Comparison of ENCODE assay signal across 8 cellular contexts in genomic region chr14:64971452-64971889, GRCh38. TPM values are rescaled to one million over a fixed set of nuclear protein-coding genes. Genes with fewer than 3 reads are reported as not detected.
DNase-seq lines count a peak whose midpoint lies in the region; ATAC-seq, FAIRE-seq and TF ChIP-seq lines count a peak whose summit lies in the region.

No MANE protein-coding gene starts in this region.

- H3K9me3 ChIP-seq in cardiac muscle cell (ENCODE audit: low read depth) = no peaks in the 10 kb centered on the region
- H3K9me3 ChIP-seq in mucosa of rectum (ENCODE audit: control insufficient read depth in 2 of 2, low read length in 2 of 2) = no peaks in the 10 kb centered on the region
- H3K9me3 ChIP-seq in aorta (ENCODE audit: control insufficient read depth, low read length) = no peaks in the 10 kb centered on the region

- H3K36me3 ChIP-seq in cardiac muscle cell (no peaks in the 10 kb centered on the region), mucosa of rectum (ENCODE audit: control insufficient read depth in 2 of 2, insufficient read depth in 2 of 2, low read length in 2 of 2) (no peaks in the 10 kb centered on the region), aorta (ENCODE audit: control insufficient read depth in 1 of 2, insufficient read depth in 2 of 2, low read length in 1 of 2) (no peaks in the 10 kb centered on the region)

- H3K4me3 ChIP-seq in cardiac muscle cell (peak overlapping the region; percentile 59), cardiac fibroblast (replicated peaks in 1 of 2; ENCODE audit: low read depth in 2 of 2, low read length in 2 of 2) (peak overlapping the region; percentile 62), mucosa of rectum (ENCODE audit: low read length in 2 of 2) (peak overlapping the region; percentile 71 to 74), aorta (ENCODE audit: low read length in 2 of 2) (peak overlapping the region; percentile 64 to 79)

- intact Hi-C loops in left ventricle myocardium superior (cut with micrococcal nuclease) = no loop called here
- intact Hi-C loops in aorta (cut with DNase I) = no loop called here

- TF ChIP-seq CTCF in cardiac muscle cell (IDR thresholded peaks at IDR 0.05; ENCODE audit: low read depth, low read length) = no peak
- no peak for TF ChIP-seq CTCF in cardiac fibroblast (IDR thresholded peaks at IDR 0.05; ENCODE audit: low read depth, low read length)

- H3K9ac ChIP-seq in mucosa of rectum (ENCODE audit: low read depth in 1 of 2, low read length in 2 of 2) = peak overlapping the region; percentile 56 to 67

- H3K27me3 ChIP-seq in cardiac muscle cell (peaks cover 7% of the 10 kb centered on the region), mucosa of rectum (ENCODE audit: control insufficient read depth in 2 of 2, insufficient read depth in 2 of 2, low read length in 2 of 2) (peaks cover 0 to 3% of the 10 kb centered on the region in 2 donors), aorta (ENCODE audit: control insufficient read depth in 1 of 2, insufficient read depth in 2 of 2, low read length in 1 of 2) (no peaks in the 10 kb centered on the region)

- no peak for ATAC-seq in left ventricle myocardium superior
- ATAC-seq in aorta (ENCODE audit: low FRiP score) = no peak

- H3K27ac ChIP-seq in cardiac muscle cell (no peak overlapping the region), mucosa of rectum (ENCODE audit: low read depth in 2 of 2, low read length in 2 of 2) (peak overlapping the region; percentile 52 to 61), aorta (ENCODE audit: low read depth in 1 of 2, low read length in 2 of 2) (no peak overlapping the region)

- DNase-seq in cardiac muscle cell (ENCODE audit: low read depth in 1 of 2, low spot score in 1 of 2) (peak in 1 of 2 donors; percentile 7), left ventricle myocardium superior (no peak), cardiac fibroblast (ENCODE audit: low read depth in 2 of 2) (no peak), aorta (no peak), frontal cortex (ENCODE audit: low spot score in 2 of 2) (no peak), epidermal melanocyte (ENCODE audit: insufficient read length, low spot score) (no peak)
- no peak for DNase-seq in NK-92 treated with Interleukin-12 subunit alpha and Interleukin-12 subunit beta, amount 100 ng/mL, for 24 hours (lab: John Stamatoyannopoulos, UW)

- H3K4me1 ChIP-seq in cardiac muscle cell (ENCODE audit: low read depth) = no peaks in the 10 kb centered on the region
- peaks cover 17% of the 10 kb centered on the region in 2 donors for H3K4me1 ChIP-seq in mucosa of rectum (ENCODE audit: control insufficient read depth in 2 of 2, insufficient read depth in 2 of 2, low read length in 2 of 2)
- H3K4me1 ChIP-seq in aorta (ENCODE audit: control insufficient read depth in 1 of 2, insufficient read depth in 2 of 2, low read length in 2 of 2) = peaks cover 0 to 3% of the 10 kb centered on the region in 2 donors

- 2 to 3% methylated on average over 25 to 27 of the region's 27 CpGs for WGBS in aorta, 2 donors

- FAIRE-seq in frontal cortex (lab: Jason Lieb, UNC) = no peak

RNA-seq across cellular contexts. Expression of gene RAB15, which starts 0.7 kb away (rescaled TPM):
- 8.8 and 11.9 TPM in 2 replicates for total RNA-seq in cardiac muscle cell
- polyA plus RNA-seq in cardiac muscle cell = 10.0 and 13.8 TPM in 2 replicates
- 9.0 TPM for total RNA-seq in left ventricle myocardium superior
- 10 to 100 TPM in 1 of 2 donors, 1 to 10 TPM in 1; 9.0 to 10.2 TPM for total RNA-seq in aorta
- polyA plus RNA-seq in aorta = 1 to 10 TPM; 4.1 to 8.1 TPM
- total RNA-seq in frontal cortex = 24.1 TPM

RNA-seq across cellular contexts. Expression of gene FNTB, which starts 15.2 kb away (rescaled TPM):
- 34.9 and 36.1 TPM in 2 replicates for total RNA-seq in cardiac muscle cell
- polyA plus RNA-seq in cardiac muscle cell = 42.0 and 43.4 TPM in 2 replicates
- 18.1 TPM for total RNA-seq in left ventricle myocardium superior
- 10 to 100 TPM; 13.2 to 22.5 TPM for total RNA-seq in aorta
- polyA plus RNA-seq in aorta = 1 to 10 TPM; 4.4 to 8.1 TPM
- total RNA-seq in frontal cortex = 5.3 TPM

RNA-seq across cellular contexts. Expression of gene GPX2, which starts 28.9 kb away (rescaled TPM):
- total RNA-seq in cardiac muscle cell = not detected in 2 replicates
- polyA plus RNA-seq in cardiac muscle cell = 0.26 TPM in 1 of 2 replicates, not detected in the other
- not detected for total RNA-seq in left ventricle myocardium superior
- not detected for total RNA-seq in aorta
- 10 to 100 TPM in 1 of 2 donors, not detected in 1; 16.8 TPM for polyA plus RNA-seq in aorta
- not detected for total RNA-seq in frontal cortex

RNA-seq across cellular contexts. Expression of gene CHURC1, which starts 57.2 kb away (rescaled TPM):
- total RNA-seq in cardiac muscle cell = 21.6 and 28.9 TPM in 2 replicates
- 107 and 120 TPM in 2 replicates for polyA plus RNA-seq in cardiac muscle cell
- 91.3 TPM for total RNA-seq in left ventricle myocardium superior
- 10 to 100 TPM; 75.6 to 80.4 TPM for total RNA-seq in aorta
- 100 to 1,000 TPM in 1 of 2 donors, 10 to 100 TPM in 1; 76.4 to 106 TPM for polyA plus RNA-seq in aorta
- total RNA-seq in frontal cortex = 32.2 TPM

Comparison
In these comparisons a context has a peak if more than half of its experiments do, and no peak if none do; other contexts are left out.
1. H3K27ac ChIP-seq: peak in mucosa of rectum (2 of 2); none in cardiac muscle cell (single experiment) and aorta (0 of 2).
2. Peak in every context shown above with its lines, with median percentiles within 50 percentile points of each other: H3K4me3 ChIP-seq.